ENCODE assay signal across 19 cellular contexts in the genomic region with DNA sequence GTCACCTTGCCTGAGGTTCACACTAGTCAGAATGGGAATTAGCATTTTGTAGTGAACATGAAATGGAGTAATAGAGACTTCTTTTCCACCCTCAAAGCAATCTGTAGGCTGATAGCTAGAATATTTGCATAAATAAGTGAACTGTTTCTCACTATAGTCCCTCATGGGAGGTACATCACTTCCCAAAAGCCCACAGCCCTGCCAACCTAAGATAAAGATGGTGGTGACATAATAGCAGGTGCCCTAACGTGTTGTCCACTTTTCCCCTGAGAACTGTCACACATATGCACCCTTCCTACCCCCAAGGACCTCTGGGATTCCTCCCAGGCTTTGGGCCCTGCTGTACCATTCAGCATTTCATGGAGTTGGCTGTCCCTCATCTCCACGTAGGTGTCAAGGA. TPM values are rescaled to one million over a fixed set of nuclear protein-coding genes. Genes with fewer than 3 reads are reported as not detected.
"Had no signal": no experiment of that assay in that cellular context is flagged by ENCODE, and none has a peak within 500 bp of the region (broad histone marks: within the 10 kb centered on the region; RNA-seq: fewer than 3 reads in every experiment).

No MANE protein-coding gene starts in this region.

- DNase-seq: activated CD4-positive, alpha-beta T cell treated with anti-CD3 and anti-CD28 coated beads for 48 hours; activated CD8-positive, alpha-beta memory T cell treated with anti-CD3 and anti-CD28 coated beads, Interleukin-2, amount 50 U/mL, for 48 hours; activated gamma-delta T cell treated with Interleukin-2 at 50 U/mL for 16 hours; activated naive CD8-positive, alpha-beta T cell treated with anti-CD3 and anti-CD28 coated beads, Interleukin-2, amount 50 U/mL, for 24 hours; aorta; effector memory CD4-positive, alpha-beta T cell; foreskin keratinocyte; immature natural killer cell; mesendoderm; right cardiac atrium; stimulated activated CD4-positive, alpha-beta T cell treated with anti-CD3 and anti-CD28 coated beads, Interleukin-15, amount 100 ng/mL, for 24 hours; stimulated activated CD4-positive, alpha-beta T cell treated with anti-CD3 and anti-CD28 coated beads, Interleukin-4, amount 100 ng/mL, for 24 hours; stimulated activated naive CD8-positive, alpha-beta T cell treated with anti-CD3 and anti-CD28 coated beads, Interleukin-15, Interleukin-2, amounts not matched to agents 100 U/mL and 50 U/mL, for 24 hours; T-helper 2 cell; transverse colon had no signal

- ATAC-seq: activated naive CD8-positive, alpha-beta T cell treated with anti-CD3 and anti-CD28 coated beads, Interleukin-2, amount 50 U/mL, for 24 hours; foreskin keratinocyte; right cardiac atrium; stimulated activated naive CD8-positive, alpha-beta T cell treated with anti-CD3 and anti-CD28 coated beads, Interleukin-15, Interleukin-2, amounts not matched to agents 100 U/mL and 50 U/mL, for 24 hours; WTC11 had no signal

- H3K9me3 ChIP-seq: prostate gland, transverse colon had no signal

- H3K27ac ChIP-seq: foreskin keratinocyte, prostate gland, skin epidermis, transverse colon had no signal

- H3K4me3 Mint-ChIP-seq: activated naive CD8-positive, alpha-beta T cell treated with anti-CD3 and anti-CD28 coated beads, Interleukin-2, amount 50 U/mL, for 24 hours; immature natural killer cell; WTC11 had no signal

- H3K36me3 ChIP-seq: prostate gland, transverse colon had no signal

- H3K4me3 ChIP-seq: prostate gland, skin epidermis, transverse colon had no signal

- H3K27ac Mint-ChIP-seq: activated naive CD8-positive, alpha-beta T cell treated with anti-CD3 and anti-CD28 coated beads, Interleukin-2, amount 50 U/mL, for 24 hours; WTC11 had no signal

- H3K36me3 Mint-ChIP-seq: WTC11 had no signal

- H3K27me3 ChIP-seq: transverse colon had no signal

- H3K9me3 Mint-ChIP-seq: immature natural killer cell, WTC11 had no signal

- H3K27me3 Mint-ChIP-seq: activated naive CD8-positive, alpha-beta T cell treated with anti-CD3 and anti-CD28 coated beads, Interleukin-2, amount 50 U/mL, for 24 hours had no signal

RNA-seq across cellular contexts. Expression of a gene that starts 51.3 kb away (rescaled TPM):
- total RNA-seq: foreskin keratinocyte, osteoblast had no signal
